10 cellular contexts compared by ENCODE assay signal in the genomic region with DNA sequence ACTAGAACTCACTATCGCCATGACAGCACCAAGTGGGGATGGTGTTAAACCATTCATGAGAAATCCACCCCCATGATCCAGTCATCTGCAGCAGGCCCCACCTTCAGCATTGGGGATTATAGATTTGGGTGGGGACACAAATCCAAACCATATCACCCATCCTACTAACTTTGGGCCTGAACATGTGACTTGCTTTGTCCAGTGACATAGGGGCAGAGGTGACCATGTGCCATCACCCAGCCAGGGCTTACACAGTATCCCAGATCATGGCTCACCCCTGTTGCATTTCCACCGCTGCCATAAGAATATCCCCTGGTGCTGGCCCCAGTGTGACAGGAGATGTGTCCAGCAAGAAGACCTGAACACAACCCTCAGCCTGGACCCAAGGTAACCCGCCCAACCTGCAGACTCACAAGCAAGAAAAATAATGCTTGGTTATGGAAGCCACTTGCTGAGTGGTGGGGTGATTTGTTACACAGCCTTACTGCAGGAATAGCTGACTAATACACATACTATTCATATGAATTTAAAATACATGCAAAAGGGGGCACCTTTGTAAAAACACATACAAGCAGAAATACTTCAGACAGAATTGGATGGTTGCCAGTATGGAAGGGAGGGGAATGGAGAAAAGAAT.
"Had no signal": no experiment of that assay in that cellular context is flagged by ENCODE, and none has a peak within 500 bp of the region (broad histone marks: within the 10 kb centered on the region; RNA-seq: fewer than 3 reads in every experiment).

No MANE protein-coding gene starts in this region.

- DNase-seq: H7, HFFc6, IMR-90, Karpas-422, KBM-7 had no signal

- H3K4me3 ChIP-seq: GM23338, HAP-1 had no signal

- H3K27ac ChIP-seq: HL-60, KMS-11 had no signal

- H3K9ac ChIP-seq: KMS-11 had no signal

- H2AFZ ChIP-seq: GM23338 had no signal

- H3K4me1 ChIP-seq: HAP-1 had no signal

- H3K4me2 ChIP-seq: GM23338, KMS-11 had no signal

- H3K9me3 ChIP-seq: HAP-1 had no signal

- FAIRE-seq: H1 had no signal

- ATAC-seq: GM23338 had no signal

- H3K36me3 ChIP-seq: HAP-1 had no signal
